1 cellular context compared by ENCODE assay signal in the genomic region with DNA sequence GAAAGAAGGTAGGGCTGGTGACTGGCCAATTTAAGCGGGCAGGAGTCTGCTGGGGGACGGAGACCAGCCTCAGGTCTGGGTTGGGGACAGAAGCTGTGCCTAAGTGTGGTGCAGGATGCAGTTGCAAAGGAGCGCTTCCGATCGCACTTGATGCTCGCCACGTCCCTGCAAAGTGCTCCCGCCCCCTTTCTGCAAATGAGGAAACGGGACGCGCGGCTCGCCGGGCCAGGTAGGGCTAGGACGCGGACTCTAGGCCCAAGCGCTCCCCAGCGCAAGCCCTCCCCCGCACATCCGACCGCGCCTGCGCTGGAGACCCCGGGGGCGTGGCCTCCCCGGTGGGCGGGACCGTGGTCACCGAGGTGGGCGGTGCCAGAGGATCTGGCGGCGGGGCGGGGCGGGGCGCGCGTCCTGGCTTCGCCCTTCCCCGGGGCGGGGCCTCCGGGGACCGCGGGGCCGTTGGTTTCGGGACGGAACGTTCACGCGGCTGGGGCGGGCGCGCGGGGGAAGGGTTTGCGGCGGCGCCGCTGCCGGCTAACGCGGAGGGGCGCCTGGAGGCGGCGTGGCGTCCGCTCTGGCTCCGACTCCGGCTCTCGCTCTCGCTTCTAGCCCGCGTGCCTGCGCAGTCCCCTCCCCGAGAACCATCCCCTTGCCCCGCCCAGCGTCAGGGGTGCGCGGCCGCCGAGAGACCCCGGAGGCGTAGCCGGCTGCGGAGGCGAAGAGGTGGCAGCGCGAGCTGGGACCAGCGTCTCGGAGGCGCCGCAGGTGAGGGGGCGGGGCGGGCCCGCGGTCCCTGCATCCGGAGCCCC.
TF ChIP-seq lines count a peak whose summit lies in the region.

A gene (plus strand): TSS at position 513 of the 806 bp plus-strand sequence. CDS start 12,446 bp downstream, outside the sequence.

TF ChIP-seq in HepG2, 621 proteins besides CTCF, POLR2A, EP300 and RAD21 (continued from another document and continues in another):
- peak; percentile 87; the same call in 1 of the 2 replicates for TF ChIP-seq HOXA9 (CRISPR knock-in tag; IDR thresholded peaks at IDR 0.05; ENCODE audit: borderline replicate concordance)
- TF ChIP-seq ELF4 (CRISPR knock-in tag; IDR thresholded peaks at IDR 0.05; ENCODE audit: borderline replicate concordance), result no peak
- 0 out of 2 replicates have a peak, but pooled peaks have one; percentile 22 for TF ChIP-seq ZBTB7A (CRISPR knock-in tag; IDR thresholded peaks at IDR 0.05)
- no peak for TF ChIP-seq SUZ12 (IDR thresholded peaks at IDR 0.05; ENCODE audit: low read depth, low read length)
- TF ChIP-seq, protein P1, sequence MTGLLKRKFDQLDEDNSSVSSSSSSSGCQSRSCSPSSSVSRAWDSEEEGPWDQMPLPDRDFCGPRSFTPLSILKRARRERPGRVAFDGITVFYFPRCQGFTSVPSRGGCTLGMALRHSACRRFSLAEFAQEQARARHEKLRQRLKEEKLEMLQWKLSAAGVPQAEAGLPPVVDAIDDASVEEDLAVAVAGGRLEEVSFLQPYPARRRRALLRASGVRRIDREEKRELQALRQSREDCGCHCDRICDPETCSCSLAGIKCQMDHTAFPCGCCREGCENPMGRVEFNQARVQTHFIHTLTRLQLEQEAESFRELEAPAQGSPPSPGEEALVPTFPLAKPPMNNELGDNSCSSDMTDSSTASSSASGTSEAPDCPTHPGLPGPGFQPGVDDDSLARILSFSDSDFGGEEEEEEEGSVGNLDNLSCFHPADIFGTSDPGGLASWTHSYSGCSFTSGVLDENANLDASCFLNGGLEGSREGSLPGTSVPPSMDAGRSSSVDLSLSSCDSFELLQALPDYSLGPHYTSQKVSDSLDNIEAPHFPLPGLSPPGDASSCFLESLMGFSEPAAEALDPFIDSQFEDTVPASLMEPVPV (CRISPR knock-in tag; IDR thresholded peaks at IDR 0.05), result peak; percentile 81; the same call in 1 of the 2 replicates
- TF ChIP-seq ZNF33A (CRISPR knock-in tag; IDR thresholded peaks at IDR 0.05; ENCODE audit: borderline replicate concordance), result no peak
- TF ChIP-seq PAF1 (CRISPR knock-in tag; IDR thresholded peaks at IDR 0.05), result no peak
- no peak for TF ChIP-seq NBN (conservative IDR thresholded peaks at IDR 0.05)
- no peak for TF ChIP-seq FOXC1 (CRISPR knock-in tag; IDR thresholded peaks at IDR 0.05; ENCODE audit: borderline replicate concordance)
- TF ChIP-seq ZNF776 (CRISPR knock-in tag; IDR thresholded peaks at IDR 0.05), result peak; percentile 93; the same call in 1 of the 2 replicates
- no peak for TF ChIP-seq MIER3 (CRISPR knock-in tag; IDR thresholded peaks at IDR 0.05; ENCODE audit: borderline replicate concordance)
- TF ChIP-seq, protein P2, sequence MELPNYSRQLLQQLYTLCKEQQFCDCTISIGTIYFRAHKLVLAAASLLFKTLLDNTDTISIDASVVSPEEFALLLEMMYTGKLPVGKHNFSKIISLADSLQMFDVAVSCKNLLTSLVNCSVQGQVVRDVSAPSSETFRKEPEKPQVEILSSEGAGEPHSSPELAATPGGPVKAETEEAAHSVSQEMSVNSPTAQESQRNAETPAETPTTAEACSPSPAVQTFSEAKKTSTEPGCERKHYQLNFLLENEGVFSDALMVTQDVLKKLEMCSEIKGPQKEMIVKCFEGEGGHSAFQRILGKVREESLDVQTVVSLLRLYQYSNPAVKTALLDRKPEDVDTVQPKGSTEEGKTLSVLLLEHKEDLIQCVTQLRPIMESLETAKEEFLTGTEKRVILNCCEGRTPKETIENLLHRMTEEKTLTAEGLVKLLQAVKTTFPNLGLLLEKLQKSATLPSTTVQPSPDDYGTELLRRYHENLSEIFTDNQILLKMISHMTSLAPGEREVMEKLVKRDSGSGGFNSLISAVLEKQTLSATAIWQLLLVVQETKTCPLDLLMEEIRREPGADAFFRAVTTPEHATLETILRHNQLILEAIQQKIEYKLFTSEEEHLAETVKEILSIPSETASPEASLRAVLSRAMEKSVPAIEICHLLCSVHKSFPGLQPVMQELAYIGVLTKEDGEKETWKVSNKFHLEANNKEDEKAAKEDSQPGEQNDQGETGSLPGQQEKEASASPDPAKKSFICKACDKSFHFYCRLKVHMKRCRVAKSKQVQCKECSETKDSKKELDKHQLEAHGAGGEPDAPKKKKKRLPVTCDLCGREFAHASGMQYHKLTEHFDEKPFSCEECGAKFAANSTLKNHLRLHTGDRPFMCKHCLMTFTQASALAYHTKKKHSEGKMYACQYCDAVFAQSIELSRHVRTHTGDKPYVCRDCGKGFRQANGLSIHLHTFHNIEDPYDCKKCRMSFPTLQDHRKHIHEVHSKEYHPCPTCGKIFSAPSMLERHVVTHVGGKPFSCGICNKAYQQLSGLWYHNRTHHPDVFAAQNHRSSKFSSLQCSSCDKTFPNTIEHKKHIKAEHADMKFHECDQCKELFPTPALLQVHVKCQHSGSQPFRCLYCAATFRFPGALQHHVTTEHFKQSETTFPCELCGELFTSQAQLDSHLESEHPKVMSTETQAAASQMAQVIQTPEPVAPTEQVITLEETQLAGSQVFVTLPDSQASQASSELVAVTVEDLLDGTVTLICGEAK (IDR thresholded peaks at IDR 0.05), result no peak
- TF ChIP-seq, protein P2 (CRISPR knock-in tag; IDR thresholded peaks at IDR 0.05), result no peak; the same call in 1 of the 2 replicates
- TF ChIP-seq ZKSCAN1 (IDR thresholded peaks at IDR 0.05; ENCODE audit: low read length), result no peak
- TF ChIP-seq ZFP62 (CRISPR knock-in tag; IDR thresholded peaks at IDR 0.05), result 0 out of 2 replicates have a peak, but pooled peaks have one; percentile 69
- TF ChIP-seq CEBPB (IDR thresholded peaks at IDR 0.05; ENCODE audit: borderline replicate concordance, low read depth, low read length), result no peak
- no peak; the same call in 1 of the 2 replicates for TF ChIP-seq CEBPG (CRISPR knock-in tag; IDR thresholded peaks at IDR 0.05)
- TF ChIP-seq ZNF713 (CRISPR knock-in tag; IDR thresholded peaks at IDR 0.05), result no peak
- no peak for TF ChIP-seq ZNF432 (CRISPR knock-in tag; IDR thresholded peaks at IDR 0.05; ENCODE audit: borderline replicate concordance)
- peak; percentile 64; the same call in 1 of the 2 replicates for TF ChIP-seq ETV5 (CRISPR knock-in tag; IDR thresholded peaks at IDR 0.05; ENCODE audit: borderline replicate concordance)
- peak; percentile 70 for TF ChIP-seq POLR2G (IDR thresholded peaks at IDR 0.05; ENCODE audit: low read depth, low read length)
- TF ChIP-seq BCL6 (CRISPR knock-in tag; IDR thresholded peaks at IDR 0.05), result no peak
- peak; percentile 38; the same call in 1 of the 2 replicates for TF ChIP-seq ZSCAN20 (CRISPR knock-in tag; IDR thresholded peaks at IDR 0.05; ENCODE audit: borderline replicate concordance)
- TF ChIP-seq, protein P3, sequence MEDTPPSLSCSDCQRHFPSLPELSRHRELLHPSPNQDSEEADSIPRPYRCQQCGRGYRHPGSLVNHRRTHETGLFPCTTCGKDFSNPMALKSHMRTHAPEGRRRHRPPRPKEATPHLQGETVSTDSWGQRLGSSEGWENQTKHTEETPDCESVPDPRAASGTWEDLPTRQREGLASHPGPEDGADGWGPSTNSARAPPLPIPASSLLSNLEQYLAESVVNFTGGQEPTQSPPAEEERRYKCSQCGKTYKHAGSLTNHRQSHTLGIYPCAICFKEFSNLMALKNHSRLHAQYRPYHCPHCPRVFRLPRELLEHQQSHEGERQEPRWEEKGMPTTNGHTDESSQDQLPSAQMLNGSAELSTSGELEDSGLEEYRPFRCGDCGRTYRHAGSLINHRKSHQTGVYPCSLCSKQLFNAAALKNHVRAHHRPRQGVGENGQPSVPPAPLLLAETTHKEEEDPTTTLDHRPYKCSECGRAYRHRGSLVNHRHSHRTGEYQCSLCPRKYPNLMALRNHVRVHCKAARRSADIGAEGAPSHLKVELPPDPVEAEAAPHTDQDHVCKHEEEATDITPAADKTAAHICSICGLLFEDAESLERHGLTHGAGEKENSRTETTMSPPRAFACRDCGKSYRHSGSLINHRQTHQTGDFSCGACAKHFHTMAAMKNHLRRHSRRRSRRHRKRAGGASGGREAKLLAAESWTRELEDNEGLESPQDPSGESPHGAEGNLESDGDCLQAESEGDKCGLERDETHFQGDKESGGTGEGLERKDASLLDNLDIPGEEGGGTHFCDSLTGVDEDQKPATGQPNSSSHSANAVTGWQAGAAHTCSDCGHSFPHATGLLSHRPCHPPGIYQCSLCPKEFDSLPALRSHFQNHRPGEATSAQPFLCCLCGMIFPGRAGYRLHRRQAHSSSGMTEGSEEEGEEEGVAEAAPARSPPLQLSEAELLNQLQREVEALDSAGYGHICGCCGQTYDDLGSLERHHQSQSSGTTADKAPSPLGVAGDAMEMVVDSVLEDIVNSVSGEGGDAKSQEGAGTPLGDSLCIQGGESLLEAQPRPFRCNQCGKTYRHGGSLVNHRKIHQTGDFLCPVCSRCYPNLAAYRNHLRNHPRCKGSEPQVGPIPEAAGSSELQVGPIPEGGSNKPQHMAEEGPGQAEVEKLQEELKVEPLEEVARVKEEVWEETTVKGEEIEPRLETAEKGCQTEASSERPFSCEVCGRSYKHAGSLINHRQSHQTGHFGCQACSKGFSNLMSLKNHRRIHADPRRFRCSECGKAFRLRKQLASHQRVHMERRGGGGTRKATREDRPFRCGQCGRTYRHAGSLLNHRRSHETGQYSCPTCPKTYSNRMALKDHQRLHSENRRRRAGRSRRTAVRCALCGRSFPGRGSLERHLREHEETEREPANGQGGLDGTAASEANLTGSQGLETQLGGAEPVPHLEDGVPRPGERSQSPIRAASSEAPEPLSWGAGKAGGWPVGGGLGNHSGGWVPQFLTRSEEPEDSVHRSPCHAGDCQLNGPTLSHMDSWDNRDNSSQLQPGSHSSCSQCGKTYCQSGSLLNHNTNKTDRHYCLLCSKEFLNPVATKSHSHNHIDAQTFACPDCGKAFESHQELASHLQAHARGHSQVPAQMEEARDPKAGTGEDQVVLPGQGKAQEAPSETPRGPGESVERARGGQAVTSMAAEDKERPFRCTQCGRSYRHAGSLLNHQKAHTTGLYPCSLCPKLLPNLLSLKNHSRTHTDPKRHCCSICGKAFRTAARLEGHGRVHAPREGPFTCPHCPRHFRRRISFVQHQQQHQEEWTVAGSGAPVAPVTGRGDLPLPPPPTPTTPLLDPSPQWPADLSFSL (CRISPR knock-in tag; IDR thresholded peaks at IDR 0.05), result no peak
- TF ChIP-seq MEIS2 (CRISPR knock-in tag; IDR thresholded peaks at IDR 0.05), result peak; percentile 85
- TF ChIP-seq AGO1 (IDR thresholded peaks at IDR 0.05; ENCODE audit: low read depth, low read length, poor library complexity, severe bottlenecking), result peak; percentile 12
- TF ChIP-seq, protein P4, sequence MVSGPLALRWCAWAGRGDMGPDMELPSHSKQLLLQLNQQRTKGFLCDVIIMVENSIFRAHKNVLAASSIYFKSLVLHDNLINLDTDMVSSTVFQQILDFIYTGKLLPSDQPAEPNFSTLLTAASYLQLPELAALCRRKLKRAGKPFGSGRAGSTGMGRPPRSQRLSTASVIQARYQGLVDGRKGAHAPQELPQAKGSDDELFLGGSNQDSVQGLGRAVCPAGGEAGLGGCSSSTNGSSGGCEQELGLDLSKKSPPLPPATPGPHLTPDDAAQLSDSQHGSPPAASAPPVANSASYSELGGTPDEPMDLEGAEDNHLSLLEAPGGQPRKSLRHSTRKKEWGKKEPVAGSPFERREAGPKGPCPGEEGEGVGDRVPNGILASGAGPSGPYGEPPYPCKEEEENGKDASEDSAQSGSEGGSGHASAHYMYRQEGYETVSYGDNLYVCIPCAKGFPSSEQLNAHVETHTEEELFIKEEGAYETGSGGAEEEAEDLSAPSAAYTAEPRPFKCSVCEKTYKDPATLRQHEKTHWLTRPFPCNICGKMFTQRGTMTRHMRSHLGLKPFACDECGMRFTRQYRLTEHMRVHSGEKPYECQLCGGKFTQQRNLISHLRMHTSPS (CRISPR knock-in tag; IDR thresholded peaks at IDR 0.05; ENCODE audit: low read depth), result no peak
- TF ChIP-seq CHCHD3 (CRISPR knock-in tag; IDR thresholded peaks at IDR 0.05), result no peak
- TF ChIP-seq, protein P5, sequence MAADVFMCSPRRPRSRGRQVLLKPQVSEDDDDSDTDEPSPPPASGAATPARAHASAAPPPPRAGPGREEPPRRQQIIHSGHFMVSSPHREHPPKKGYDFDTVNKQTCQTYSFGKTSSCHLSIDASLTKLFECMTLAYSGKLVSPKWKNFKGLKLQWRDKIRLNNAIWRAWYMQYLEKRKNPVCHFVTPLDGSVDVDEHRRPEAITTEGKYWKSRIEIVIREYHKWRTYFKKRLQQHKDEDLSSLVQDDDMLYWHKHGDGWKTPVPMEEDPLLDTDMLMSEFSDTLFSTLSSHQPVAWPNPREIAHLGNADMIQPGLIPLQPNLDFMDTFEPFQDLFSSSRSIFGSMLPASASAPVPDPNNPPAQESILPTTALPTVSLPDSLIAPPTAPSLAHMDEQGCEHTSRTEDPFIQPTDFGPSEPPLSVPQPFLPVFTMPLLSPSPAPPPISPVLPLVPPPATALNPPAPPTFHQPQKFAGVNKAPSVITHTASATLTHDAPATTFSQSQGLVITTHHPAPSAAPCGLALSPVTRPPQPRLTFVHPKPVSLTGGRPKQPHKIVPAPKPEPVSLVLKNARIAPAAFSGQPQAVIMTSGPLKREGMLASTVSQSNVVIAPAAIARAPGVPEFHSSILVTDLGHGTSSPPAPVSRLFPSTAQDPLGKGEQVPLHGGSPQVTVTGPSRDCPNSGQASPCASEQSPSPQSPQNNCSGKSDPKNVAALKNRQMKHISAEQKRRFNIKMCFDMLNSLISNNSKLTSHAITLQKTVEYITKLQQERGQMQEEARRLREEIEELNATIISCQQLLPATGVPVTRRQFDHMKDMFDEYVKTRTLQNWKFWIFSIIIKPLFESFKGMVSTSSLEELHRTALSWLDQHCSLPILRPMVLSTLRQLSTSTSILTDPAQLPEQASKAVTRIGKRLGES (CRISPR knock-in tag; IDR thresholded peaks at IDR 0.05; ENCODE audit: borderline replicate concordance), result no peak
- no peak for TF ChIP-seq HNRNPH1 (optimal IDR thresholded peaks at IDR 0.05; ENCODE audit: low read depth, low read length)
- peak; percentile 78 for TF ChIP-seq NKX3-1 (CRISPR knock-in tag; IDR thresholded peaks at IDR 0.05)
- TF ChIP-seq SMAD9 (CRISPR knock-in tag; IDR thresholded peaks at IDR 0.05), result no peak
